ENCODE assay signal across 1 cellular context in genomic region chr5:176152191-176152932, GRCh38.
TF ChIP-seq lines count a peak whose summit lies in the region.

No MANE protein-coding gene starts in this region.

TF ChIP-seq in SK-N-SH, 30 proteins besides CTCF, POLR2A, EP300 and RAD21 (continued from another document):
- TF ChIP-seq, protein P1, sequence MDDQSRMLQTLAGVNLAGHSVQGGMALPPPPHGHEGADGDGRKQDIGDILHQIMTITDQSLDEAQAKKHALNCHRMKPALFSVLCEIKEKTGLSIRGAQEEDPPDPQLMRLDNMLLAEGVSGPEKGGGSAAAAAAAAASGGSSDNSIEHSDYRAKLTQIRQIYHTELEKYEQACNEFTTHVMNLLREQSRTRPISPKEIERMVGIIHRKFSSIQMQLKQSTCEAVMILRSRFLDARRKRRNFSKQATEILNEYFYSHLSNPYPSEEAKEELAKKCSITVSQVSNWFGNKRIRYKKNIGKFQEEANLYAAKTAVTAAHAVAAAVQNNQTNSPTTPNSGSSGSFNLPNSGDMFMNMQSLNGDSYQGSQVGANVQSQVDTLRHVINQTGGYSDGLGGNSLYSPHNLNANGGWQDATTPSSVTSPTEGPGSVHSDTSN (IDR thresholded peaks at IDR 0.05) = no peak
- no peak for TF ChIP-seq FOSL2 (IDR thresholded peaks at IDR 0.05; ENCODE audit: borderline replicate concordance, low read depth)
- TF ChIP-seq JUND (IDR thresholded peaks at IDR 0.05) = no peak
- no peak for TF ChIP-seq FOXM1 (IDR thresholded peaks at IDR 0.05; ENCODE audit: low read depth)
- no peak for TF ChIP-seq MEF2A (IDR thresholded peaks at IDR 0.05; ENCODE audit: borderline replicate concordance, low read depth)
- TF ChIP-seq GATA2 (CRISPR knock-in tag; IDR thresholded peaks at IDR 0.05) = no peak
- no peak for TF ChIP-seq MXI1 (IDR thresholded peaks at IDR 0.05; ENCODE audit: low read depth, low read length)
